In the genomic region with DNA sequence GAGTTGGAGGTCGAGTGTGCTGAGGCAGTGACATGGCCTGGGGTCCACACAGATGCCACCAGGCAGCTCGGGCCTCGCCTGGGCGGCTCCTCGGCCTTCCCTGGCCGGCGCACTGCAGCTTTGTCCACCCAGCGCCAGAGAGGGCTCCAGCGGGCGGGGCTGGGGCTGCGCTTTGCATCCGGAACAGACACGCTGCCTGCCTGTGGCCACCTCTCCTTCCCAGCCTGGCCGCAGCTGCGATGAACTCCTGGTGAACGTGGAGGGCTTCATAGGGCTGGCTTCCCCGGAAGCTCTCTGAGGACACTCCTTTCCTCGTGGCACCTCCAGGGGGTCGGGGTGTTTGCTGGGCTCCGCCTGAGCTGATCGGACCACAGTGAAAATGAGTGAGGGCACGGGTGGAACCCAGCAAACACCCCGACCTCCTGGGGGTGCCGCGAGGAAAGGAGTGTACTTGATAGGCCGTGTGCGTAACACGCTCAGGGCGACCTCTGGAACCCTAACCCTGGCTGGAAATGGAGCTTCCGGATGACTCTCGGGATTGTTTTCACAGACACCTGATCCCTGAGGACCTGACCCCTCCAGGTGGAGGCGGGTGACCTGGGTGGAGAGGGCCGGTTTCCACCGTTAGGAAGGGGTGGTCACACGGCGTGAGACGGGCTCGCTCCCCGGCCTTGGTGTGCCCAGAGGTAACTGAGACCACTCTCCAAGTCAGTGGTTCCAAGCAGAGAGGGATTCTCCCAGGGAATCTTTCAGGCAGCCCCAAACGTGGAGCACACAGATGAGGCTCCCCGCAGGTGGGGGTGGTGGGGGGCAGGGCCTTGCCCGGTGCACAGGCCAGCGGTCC, we compare ENCODE assay signal across 1 cellular context.
TF ChIP-seq lines count a peak whose summit lies in the region.

No MANE protein-coding gene starts in this region.

TF ChIP-seq in IMR-90, 13 proteins besides CTCF, POLR2A, EP300 and RAD21:
- no peak for TF ChIP-seq SMC3 (IDR thresholded peaks at IDR 0.05; ENCODE audit: low read depth, low read length)
- TF ChIP-seq CHD1 (IDR thresholded peaks at IDR 0.05; ENCODE audit: low read depth, low read length): no peak
- no peak for TF ChIP-seq RCOR1 (IDR thresholded peaks at IDR 0.05; ENCODE audit: insufficient replicate concordance, low read length)
- TF ChIP-seq, protein P1, sequence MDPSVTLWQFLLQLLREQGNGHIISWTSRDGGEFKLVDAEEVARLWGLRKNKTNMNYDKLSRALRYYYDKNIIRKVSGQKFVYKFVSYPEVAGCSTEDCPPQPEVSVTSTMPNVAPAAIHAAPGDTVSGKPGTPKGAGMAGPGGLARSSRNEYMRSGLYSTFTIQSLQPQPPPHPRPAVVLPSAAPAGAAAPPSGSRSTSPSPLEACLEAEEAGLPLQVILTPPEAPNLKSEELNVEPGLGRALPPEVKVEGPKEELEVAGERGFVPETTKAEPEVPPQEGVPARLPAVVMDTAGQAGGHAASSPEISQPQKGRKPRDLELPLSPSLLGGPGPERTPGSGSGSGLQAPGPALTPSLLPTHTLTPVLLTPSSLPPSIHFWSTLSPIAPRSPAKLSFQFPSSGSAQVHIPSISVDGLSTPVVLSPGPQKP (IDR thresholded peaks at IDR 0.05; ENCODE audit: borderline replicate concordance, low read depth, low read length): no peak
- TF ChIP-seq NFE2L2 (IDR thresholded peaks at IDR 0.05; ENCODE audit: low read depth, low read length): no peak
- TF ChIP-seq MAFK (IDR thresholded peaks at IDR 0.05; ENCODE audit: low read depth, low read length): no peak
- TF ChIP-seq, protein P2, sequence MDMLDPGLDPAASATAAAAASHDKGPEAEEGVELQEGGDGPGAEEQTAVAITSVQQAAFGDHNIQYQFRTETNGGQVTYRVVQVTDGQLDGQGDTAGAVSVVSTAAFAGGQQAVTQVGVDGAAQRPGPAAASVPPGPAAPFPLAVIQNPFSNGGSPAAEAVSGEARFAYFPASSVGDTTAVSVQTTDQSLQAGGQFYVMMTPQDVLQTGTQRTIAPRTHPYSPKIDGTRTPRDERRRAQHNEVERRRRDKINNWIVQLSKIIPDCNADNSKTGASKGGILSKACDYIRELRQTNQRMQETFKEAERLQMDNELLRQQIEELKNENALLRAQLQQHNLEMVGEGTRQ (IDR thresholded peaks at IDR 0.05; ENCODE audit: low read depth, low read length): no peak
- no peak for TF ChIP-seq FOS (IDR thresholded peaks at IDR 0.05; ENCODE audit: low read depth, low read length)
- TF ChIP-seq MAZ (IDR thresholded peaks at IDR 0.05; ENCODE audit: borderline replicate concordance, low read depth, low read length): no peak
- TF ChIP-seq MXI1 (IDR thresholded peaks at IDR 0.05; ENCODE audit: borderline replicate concordance, low read depth, low read length): no peak
- TF ChIP-seq RFX5 (IDR thresholded peaks at IDR 0.05; ENCODE audit: low read depth, low read length): no peak
- no peak for TF ChIP-seq CEBPB (IDR thresholded peaks at IDR 0.05; ENCODE audit: low read depth, low read length)
